ENCODE assay signal across 26 cellular contexts in the genomic region with DNA sequence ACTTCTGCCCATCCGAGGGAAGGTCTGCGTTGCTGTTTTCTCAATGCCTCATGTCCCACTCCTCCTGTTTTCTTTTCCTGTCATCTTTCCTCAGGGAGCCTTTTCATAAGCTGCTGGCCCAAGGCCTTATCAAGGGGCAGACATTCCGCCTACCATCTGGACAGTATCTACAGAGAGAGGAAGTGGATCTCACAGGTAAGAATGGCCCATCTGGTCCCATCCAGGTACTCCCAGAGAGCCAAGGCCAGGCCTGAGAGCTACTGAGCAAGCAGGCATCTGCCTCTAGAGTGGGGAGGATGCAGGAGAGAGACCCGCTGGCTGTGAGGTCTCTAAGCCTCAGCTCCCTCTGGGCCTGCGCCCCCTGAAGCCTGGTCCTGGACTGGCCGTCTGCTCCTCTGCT.
"Had no signal": no experiment of that assay in that cellular context is flagged by ENCODE, and none has a peak within 500 bp of the region (broad histone marks: within the 10 kb centered on the region; RNA-seq: fewer than 3 reads in every experiment).

No MANE protein-coding gene starts in this region.

- H3K27me3 Mint-ChIP-seq: dendritic cell treated with granulocyte-macrophage colony-stimulating factor and Interleukin-4, amounts not matched to agents 40 ng/mL and 50 ng/mL, for 4 days; memory B cell; progenitor cell of endocrine pancreas; stimulated activated naive CD8-positive, alpha-beta T cell treated with anti-CD3 and anti-CD28 coated beads, Interleukin-15, amount 100 ng/mL, for 72 hours had no signal

- H3K9me3 Mint-ChIP-seq: dendritic cell treated with granulocyte-macrophage colony-stimulating factor and Interleukin-4, amounts not matched to agents 40 ng/mL and 50 ng/mL, for 4 days; endodermal cell; memory B cell; natural killer cell; stimulated activated naive CD8-positive, alpha-beta T cell treated with anti-CD3 and anti-CD28 coated beads, Interleukin-15, amount 100 ng/mL, for 72 hours had no signal

- H2AFZ ChIP-seq: hepatocyte, parathyroid adenoma had no signal

- DNase-seq: effector CD8-positive, alpha-beta T cell; endodermal cell; foreskin keratinocyte; heart left ventricle; kidney; natural killer cell; right lobe of liver; small intestine; stimulated activated CD4-positive, alpha-beta T cell treated with anti-CD3 and anti-CD28 coated beads, Interleukin-15, amount 100 ng/mL, for 24 hours; stimulated activated CD4-positive, alpha-beta T cell treated with anti-CD3 and anti-CD28 coated beads, Interleukin-2, amount 100 ng/mL, for 48 hours; stimulated activated naive CD4-positive, alpha-beta T cell; stimulated activated naive CD8-positive, alpha-beta T cell treated with anti-CD3 and anti-CD28 coated beads, Interleukin-15, amount 100 ng/mL, for 72 hours; transverse colon; upper lobe of right lung had no signal

- H3K9me3 ChIP-seq: esophagus muscularis mucosa, gastroesophageal sphincter, heart left ventricle, neutrophil, right lobe of liver, suprapubic skin, transverse colon, upper lobe of right lung, vagina had no signal

- ATAC-seq: foreskin keratinocyte; gastroesophageal sphincter; heart left ventricle; left lobe of liver; natural killer cell; right lobe of liver; stimulated activated naive CD8-positive, alpha-beta T cell treated with anti-CD3 and anti-CD28 coated beads, Interleukin-15, amount 100 ng/mL, for 72 hours; upper lobe of right lung had no signal

- H3K4me3 Mint-ChIP-seq: dendritic cell treated with granulocyte-macrophage colony-stimulating factor and Interleukin-4, amounts not matched to agents 40 ng/mL and 50 ng/mL, for 4 days; endodermal cell; memory B cell; natural killer cell; stimulated activated naive CD8-positive, alpha-beta T cell treated with anti-CD3 and anti-CD28 coated beads, Interleukin-15, amount 100 ng/mL, for 72 hours had no signal

- H3K27ac Mint-ChIP-seq: dendritic cell treated with granulocyte-macrophage colony-stimulating factor and Interleukin-4, amounts not matched to agents 40 ng/mL and 50 ng/mL, for 4 days; endodermal cell; memory B cell; natural killer cell; progenitor cell of endocrine pancreas had no signal

- H3K27ac ChIP-seq: esophagus muscularis mucosa, foreskin keratinocyte, gastroesophageal sphincter, heart left ventricle, hepatocyte, neutrophil, parathyroid adenoma, right lobe of liver, suprapubic skin, transverse colon, upper lobe of right lung, vagina had no signal

- H3K4me3 ChIP-seq: esophagus muscularis mucosa, gastroesophageal sphincter, heart left ventricle, hepatocyte, lung, right lobe of liver, suprapubic skin, transverse colon, upper lobe of right lung, vagina had no signal

- H3K4me1 ChIP-seq: parathyroid adenoma, transverse colon had no signal

- H3K4me1 Mint-ChIP-seq: endodermal cell; memory B cell; natural killer cell; stimulated activated naive CD8-positive, alpha-beta T cell treated with anti-CD3 and anti-CD28 coated beads, Interleukin-15, amount 100 ng/mL, for 72 hours had no signal

- H3K79me2 ChIP-seq: hepatocyte, parathyroid adenoma had no signal

- H3K4me2 ChIP-seq: hepatocyte had no signal

- FAIRE-seq: kidney, small intestine had no signal

- H3K27me3 ChIP-seq: esophagus muscularis mucosa, foreskin keratinocyte, gastroesophageal sphincter, heart left ventricle, hepatocyte, neutrophil, right lobe of liver, suprapubic skin, transverse colon, upper lobe of right lung, vagina had no signal

- H3K9ac ChIP-seq: parathyroid adenoma had no signal
